8 cellular contexts compared by ENCODE assay signal in genomic region chr5:109688647-109688998, GRCh38. TPM values are rescaled to one million over a fixed set of nuclear protein-coding genes. Genes with fewer than 3 reads are reported as not detected.
A peak's percentile ranks its signal among the peaks of the same experiment; 100 is the strongest.
DNase-seq lines count a peak whose midpoint lies in the region; ATAC-seq and TF ChIP-seq lines count a peak whose summit lies in the region.

No MANE protein-coding gene starts in this region.

- peak overlapping the region; percentile 88 to 93 for H3K9ac ChIP-seq in mucosa of rectum (ENCODE audit: low read depth in 1 of 2, low read length in 2 of 2)

- CTCF ChIA-PET in RWPE1 (lab: Yijun Ruan, JAX), result interaction anchor here (0.6 to 1.1 kb wide), 6 partner anchors 22 to 1312 kb away, joined by 3 to 5 read pairs (median 3); no protein-coding TSS in a partner anchor

- H3K27me3 ChIP-seq in HL-60 (ENCODE audit: insufficient read depth, poor library complexity, severe bottlenecking) (no peaks in the 10 kb centered on the region), mucosa of rectum (ENCODE audit: control insufficient read depth in 2 of 2, insufficient read depth in 2 of 2, low read length in 2 of 2) (no peaks in the 10 kb centered on the region)

- peak; percentile 22 for TF ChIP-seq CTCF in HL-60 (IDR thresholded peaks at IDR 0.05; ENCODE audit: insufficient read depth, low read length)
- TF ChIP-seq CTCF in RWPE1 (conservative IDR thresholded peaks at IDR 0.05; ENCODE audit: low read depth), result 0 out of 2 replicates have a peak, but pooled peaks have one; percentile 18

- ATAC-seq in HG02884 (IDR thresholded peaks at IDR 0.05; ENCODE audit: unreplicated experiment), result no peak

- peaks cover 6 to 21% of the 10 kb centered on the region in 2 donors for H3K4me1 ChIP-seq in mucosa of rectum (ENCODE audit: control insufficient read depth in 2 of 2, insufficient read depth in 2 of 2, low read length in 2 of 2)

- POLR2A ChIA-PET in RWPE1 (lab: Yijun Ruan, JAX; ENCODE audit: low non-redundant PET), result interaction anchor here (0.6 kb wide), 1 partner anchor 940 kb away, joined by 3 read pairs; no protein-coding TSS in a partner anchor

- DNase-seq in NCI-H510A treated with DMSO at 0.1 percent for 48 hours (lab: John Stamatoyannopoulos, UW), result peak; percentile 70
- no peak for DNase-seq in NCI-H510A (lab: John Stamatoyannopoulos, UW)
- DNase-seq in HL-60 (ENCODE audit: low read depth in 1 of 2, low spot score in 1 of 2), result peak in 1 of 2 experiments; percentile 36
- DNase-seq in RWPE1 (ENCODE audit: low spot score), result no peak
- DNase-seq in dermis blood vessel endothelial cell, result peak; percentile 67
- no peak for DNase-seq in kidney tubule cell (ENCODE audit: low spot score)

- H3K36me3 ChIP-seq in mucosa of rectum (ENCODE audit: control insufficient read depth in 2 of 2, insufficient read depth in 2 of 2, low read length in 2 of 2), result no peaks in the 10 kb centered on the region

- H3K4me3 ChIP-seq in HL-60 (replicated peaks; ENCODE audit: insufficient read depth, low read length) (peak overlapping the region; percentile 65), mucosa of rectum (ENCODE audit: low read length in 2 of 2) (peak overlapping the region; percentile 76 to 97)

- peak overlapping the region; percentile 94 for H3K27ac ChIP-seq in HL-60 (replicated peaks)
- H3K27ac ChIP-seq in RWPE1, result peak overlapping the region; percentile 98
- peak overlapping the region; percentile 97 to 98 for H3K27ac ChIP-seq in mucosa of rectum (ENCODE audit: low read depth in 2 of 2, low read length in 2 of 2)

- no peaks in the 10 kb centered on the region for H3K9me3 ChIP-seq in mucosa of rectum (ENCODE audit: control insufficient read depth in 2 of 2, low read length in 2 of 2)

RNA-seq across cellular contexts. Expression of gene MAN2A1, which starts 1.1 kb away (rescaled TPM):
- 89.2 and 110 TPM in 2 replicates for total RNA-seq in dermis blood vessel endothelial cell

Comparison
In these comparisons a context has a peak if more than half of its experiments do, and no peak if none do; other contexts are left out.
1. DNase-seq: peak in NCI-H510A treated with DMSO at 0.1 percent for 48 hours (single experiment) and dermis blood vessel endothelial cell (single experiment); none in NCI-H510A (single experiment), RWPE1 (single experiment) and kidney tubule cell (single experiment).
2. Peak in every context shown above with its lines, with median percentiles within 50 percentile points of each other: H3K27ac ChIP-seq.